In genomic region chr11:35138949-35139881, GRCh38 we compare ENCODE assay signal across 8 cellular contexts. TPM values are rescaled to one million over a fixed set of nuclear protein-coding genes. Genes with fewer than 3 reads are reported as not detected.
A peak's percentile ranks its signal among the peaks of the same experiment; 100 is the strongest.
DNase-seq lines count a peak whose midpoint lies in the region; ATAC-seq and TF ChIP-seq lines count a peak whose summit lies in the region.

CD44 (plus strand) TSS chr11:35139171; CDS start chr11:35139304, 133 bp downstream.

- peak; percentile 91 for DNase-seq in A172 (ENCODE audit: low spot score)
- DNase-seq in T-helper 1 cell, result peak; percentile 69 to 82 (median 78)
- peak; percentile 75 for DNase-seq in activated naive CD8-positive, alpha-beta T cell treated with anti-CD3 and anti-CD28 coated beads, Interleukin-2, amount 50 U/mL, for 24 hours
- DNase-seq in left ventricle myocardium inferior, result peak; percentile 66
- DNase-seq in renal cortical epithelial cell (ENCODE audit: low read depth), result peak; percentile 74
- no peak for DNase-seq in GM10266 (ENCODE audit: extremely low spot score)

- H3K9me3 ChIP-seq in left ventricle myocardium inferior (replicated peaks), result no peaks in the 10 kb centered on the region

- peaks cover 35% of the 10 kb centered on the region for H3K4me1 ChIP-seq in left ventricle myocardium inferior

- intact Hi-C loops in left ventricle myocardium inferior (cut with micrococcal nuclease), result no loop called here

- peak within 1 kb of the TSS; percentile 78 for H3K4me3 ChIP-seq in left ventricle myocardium inferior

- peak; percentile 88 for TF ChIP-seq POLR2A in GM18526 (IDR thresholded peaks at IDR 0.05; ENCODE audit: extremely low read depth, insufficient read length)

- H3K4me3 Mint-ChIP-seq in activated naive CD8-positive, alpha-beta T cell treated with anti-CD3 and anti-CD28 coated beads, Interleukin-2, amount 50 U/mL, for 24 hours, result peak within 1 kb of the TSS; percentile 93

- peak within 1 kb of the TSS; percentile 94 for H3K27ac Mint-ChIP-seq in activated naive CD8-positive, alpha-beta T cell treated with anti-CD3 and anti-CD28 coated beads, Interleukin-2, amount 50 U/mL, for 24 hours

- TF ChIP-seq CTCF in left ventricle myocardium inferior (IDR thresholded peaks at IDR 0.05; ENCODE audit: borderline replicate concordance) (no peak), GM10266 (IDR thresholded peaks at IDR 0.05; ENCODE audit: control insufficient read depth, insufficient read depth, low read depth, missing control alignments) (no peak)

- peaks cover 18% of the 10 kb centered on the region for H3K27me3 ChIP-seq in left ventricle myocardium inferior (ENCODE audit: low read depth)

- H3K27ac ChIP-seq in left ventricle myocardium inferior (replicated peaks), result peak within 1 kb of the TSS; percentile 76

- no peaks in the 10 kb centered on the region for H3K36me3 ChIP-seq in left ventricle myocardium inferior

- H3K27me3 Mint-ChIP-seq in activated naive CD8-positive, alpha-beta T cell treated with anti-CD3 and anti-CD28 coated beads, Interleukin-2, amount 50 U/mL, for 24 hours, result no peaks in the 10 kb centered on the region

- ATAC-seq in HG03432 (IDR thresholded peaks at IDR 0.05; ENCODE audit: unreplicated experiment), result peak; percentile 44
- peak; percentile 86 for ATAC-seq in activated naive CD8-positive, alpha-beta T cell treated with anti-CD3 and anti-CD28 coated beads, Interleukin-2, amount 50 U/mL, for 24 hours

- no peaks in the 10 kb centered on the region for H3K9me3 Mint-ChIP-seq in activated naive CD8-positive, alpha-beta T cell treated with anti-CD3 and anti-CD28 coated beads, Interleukin-2, amount 50 U/mL, for 24 hours

- peaks cover 60% of the 10 kb centered on the region for H3K4me1 Mint-ChIP-seq in activated naive CD8-positive, alpha-beta T cell treated with anti-CD3 and anti-CD28 coated beads, Interleukin-2, amount 50 U/mL, for 24 hours

- H3K36me3 Mint-ChIP-seq in activated naive CD8-positive, alpha-beta T cell treated with anti-CD3 and anti-CD28 coated beads, Interleukin-2, amount 50 U/mL, for 24 hours (ENCODE audit: low read depth), result peaks cover 32% of the 10 kb centered on the region

RNA-seq across cellular contexts. Expression of gene CD44, which starts in this region (rescaled TPM):
- total RNA-seq in A172 (2014; rRNA removed; shearing (Covaris generic)), result 179 and 324 TPM in 2 replicates
- 14.0 TPM for total RNA-seq in left ventricle myocardium inferior
- 259 and 461 TPM in 2 replicates for total RNA-seq in renal cortical epithelial cell

Comparison
In these comparisons a context has a peak if more than half of its experiments do, and no peak if none do; other contexts are left out.
1. RNA of gene CD44 (total RNA-seq): 259 to 461 TPM in renal cortical epithelial cell and 179 to 324 TPM in A172; 14.0 TPM in left ventricle myocardium inferior (single experiment); every median in the first group is over 10 times any median in the second.